Comparison of ENCODE assay signal across 18 cellular contexts in the genomic region with DNA sequence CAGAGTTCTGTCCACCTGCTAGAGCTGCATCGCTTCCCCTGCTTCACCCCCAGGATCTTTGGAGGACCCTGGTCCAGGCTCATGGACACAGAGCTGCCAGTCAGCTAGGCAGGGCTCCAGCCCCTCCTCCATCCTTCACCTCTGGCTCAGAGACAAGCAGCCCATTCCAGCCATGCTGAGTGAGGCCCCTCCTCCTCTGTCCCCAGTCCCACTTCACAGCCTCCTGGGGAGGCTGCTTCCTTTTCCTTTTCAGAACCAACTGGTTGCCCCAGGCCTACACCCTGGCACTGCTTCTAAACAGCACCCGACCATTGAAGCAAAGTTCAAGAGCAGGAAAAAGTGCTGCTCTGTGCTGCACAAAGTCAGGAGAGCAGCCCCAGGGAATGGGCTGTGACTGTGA.
DNase-seq lines count a peak whose midpoint lies in the region; ATAC-seq lines count a peak whose summit lies in the region.
"Had no signal": no experiment of that assay in that cellular context is flagged by ENCODE, and none has a peak within 500 bp of the region (broad histone marks: within the 10 kb centered on the region; RNA-seq: fewer than 3 reads in every experiment).

No MANE protein-coding gene starts in this region.

- H3K4me2 ChIP-seq in BLaER1 treated with 17β-estradiol and CSF1 and Interleukin-3, amounts not matched to agents 10 nM and 100 nM: peak overlapping the region; percentile 49 to 98 (median 86)

- H3K9ac ChIP-seq in BLaER1 treated with 17β-estradiol and CSF1 and Interleukin-3, amounts not matched to agents 10 nM and 100 nM: peak overlapping the region in 6 of 11 experiments; percentile 11 to 57 (median 32); a peak in 9 of 22 replicates
- H3K9ac ChIP-seq in HUES48 (ENCODE audit: low read depth, low read length): no peak overlapping the region

- H4K20me1 ChIP-seq in BLaER1 treated with 17β-estradiol and CSF1 and Interleukin-3, amounts not matched to agents 10 nM and 100 nM: peaks cover 0 to 70% (median 0%) of the 10 kb centered on the region in 11 experiments; a peak in 4 of 22 replicates

- DNase-seq in NCI-H510A treated with DMSO at 0.1 percent for 48 hours (lab: John Stamatoyannopoulos, UW) (peak; percentile 38), iPS-NIHi7 (ENCODE audit: extremely low spot score) (peak; percentile 83), activated gamma-delta T cell treated with Interleukin-2 at 50 U/mL for 16 hours (no peak), DMS79 treated with DMSO at 0.1 percent for 48 hours (lab: John Stamatoyannopoulos, UW) (no peak)
- DNase-seq: effector memory CD4-positive, alpha-beta T cell; GDM1; GOT3; immature natural killer cell; lower lobe of right lung; NCI-H1436; NCI-H446 treated with DMSO at 0.1 percent for 48 hours; testis had no signal

- H3K4me1 ChIP-seq in BLaER1 treated with 17β-estradiol and CSF1 and Interleukin-3, amounts not matched to agents 10 nM and 100 nM: peaks cover 46 to 100% (median 96%) of the 10 kb centered on the region in 10 experiments
- peaks cover 5% of the 10 kb centered on the region for H3K4me1 ChIP-seq in HUES48 (ENCODE audit: control insufficient read depth, insufficient read depth, low read length)
- H3K4me1 ChIP-seq: lower lobe of right lung, SJSA1 had no signal

- H3K4me3 ChIP-seq in BLaER1 treated with 17β-estradiol and CSF1 and Interleukin-3, amounts not matched to agents 10 nM and 100 nM: no peak overlapping the region
- H3K4me3 ChIP-seq in HUES48 (ENCODE audit: low read depth, low read length): no peak overlapping the region
- H3K4me3 ChIP-seq: lower lobe of right lung, SJSA1, testis had no signal

- ATAC-seq in GM18519 (IDR thresholded peaks at IDR 0.05; ENCODE audit: low FRiP score, unreplicated experiment): no peak
- ATAC-seq: activated CD4-positive, CD25-positive, alpha-beta regulatory T cell treated with anti-CD3 and anti-CD28 coated beads, Interleukin-2, amount 50 U/mL, for 24 hours; activated naive CD4-positive, alpha-beta T cell treated with anti-CD3 and anti-CD28 coated beads, Interleukin-2, amount 50 U/mL, for 72 hours had no signal

- peak overlapping the region in 5 of 11 experiments; percentile 7 to 59 (median 29); a peak in 6 of 22 replicates for H3K27ac ChIP-seq in BLaER1 treated with 17β-estradiol and CSF1 and Interleukin-3, amounts not matched to agents 10 nM and 100 nM
- H3K27ac ChIP-seq in HUES48 (ENCODE audit: low read depth, low read length): peak overlapping the region; percentile 57
- H3K27ac ChIP-seq: lower lobe of right lung, SJSA1, testis had no signal

- H3K36me3 ChIP-seq in BLaER1 treated with 17β-estradiol and CSF1 and Interleukin-3, amounts not matched to agents 10 nM and 100 nM: no peaks in the 10 kb centered on the region; a peak in 1 of 22 replicates
- no peaks in the 10 kb centered on the region for H3K36me3 ChIP-seq in HUES48 (ENCODE audit: control insufficient read depth, insufficient read depth, low read length)
- H3K36me3 ChIP-seq: lower lobe of right lung, SJSA1 had no signal

- H3K27me3 ChIP-seq in BLaER1 treated with 17β-estradiol and CSF1 and Interleukin-3, amounts not matched to agents 10 nM and 100 nM: peaks cover 0 to 3% (median 0%) of the 10 kb centered on the region in 11 experiments; a peak in 1 of 22 replicates
- H3K27me3 ChIP-seq in HUES48 (ENCODE audit: control insufficient read depth, insufficient read depth, low read length): no peaks in the 10 kb centered on the region
- H3K27me3 ChIP-seq: testis had no signal

- no peaks in the 10 kb centered on the region for H3K9me3 ChIP-seq in BLaER1 treated with 17β-estradiol and CSF1 and Interleukin-3, amounts not matched to agents 10 nM and 100 nM (replicated peaks in 1 of 11)
- no peaks in the 10 kb centered on the region for H3K9me3 ChIP-seq in HUES48 (ENCODE audit: control insufficient read depth, insufficient read depth, low read length)
- H3K9me3 ChIP-seq: lower lobe of right lung, SJSA1, testis had no signal

Comparison
In these comparisons a context has a peak if more than half of its experiments do, and no peak if none do; other contexts are left out.
1. DNase-seq: peak in NCI-H510A treated with DMSO at 0.1 percent for 48 hours (single experiment) and iPS-NIHi7 (single experiment); none in activated gamma-delta T cell treated with Interleukin-2 at 50 U/mL for 16 hours (single experiment) and DMS79 treated with DMSO at 0.1 percent for 48 hours (single experiment).